In the genomic region with DNA sequence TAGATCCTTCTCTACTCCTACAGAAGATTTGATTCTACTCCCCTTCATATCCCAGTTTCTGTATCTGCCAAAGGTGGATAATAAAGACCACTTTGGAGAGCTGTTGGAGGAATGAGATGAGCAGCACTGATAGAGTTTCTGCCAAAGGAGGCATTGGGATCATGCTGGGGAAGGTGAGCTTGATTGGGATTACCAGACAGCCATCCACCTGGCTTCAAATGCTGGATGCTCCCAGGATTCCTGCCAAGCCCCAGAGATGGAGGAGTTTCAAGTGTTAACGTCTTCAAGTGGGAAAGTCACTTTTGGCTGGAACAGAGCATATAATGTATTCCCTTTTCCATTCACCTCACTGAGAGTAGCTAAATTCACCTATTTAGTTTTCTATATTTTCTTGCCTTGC, we compare ENCODE assay signal across 4 cellular contexts.
"Had no signal": no experiment of that assay in that cellular context is flagged by ENCODE, and none has a peak within 500 bp of the region (broad histone marks: within the 10 kb centered on the region; RNA-seq: fewer than 3 reads in every experiment).

No MANE protein-coding gene starts in this region.

- H3K4me1 Mint-ChIP-seq: GM23338, H9 had no signal

- H3K9me3 Mint-ChIP-seq: GM23338, H9 had no signal

- H3K27ac Mint-ChIP-seq: GM23338, H9 had no signal

- DNase-seq: HCEC 1CT had no signal

- ATAC-seq: K562 had no signal

- H3K4me3 Mint-ChIP-seq: GM23338, H9 had no signal

- H3K4me3 ChIP-seq: GM23338, K562 had no signal
